Comparison of ENCODE assay signal across 20 cellular contexts in genomic region chr9:104976196-104976595, GRCh38.
"Had no signal": no experiment of that assay in that cellular context is flagged by ENCODE, and none has a peak within 500 bp of the region (broad histone marks: within the 10 kb centered on the region; RNA-seq: fewer than 3 reads in every experiment).

No MANE protein-coding gene starts in this region.

- DNase-seq: Karpas-422, KG1, MM.1S, NCI-H1048, NCI-H1105, NCI-H1417, NCI-H1436 treated with DMSO at 0.1 percent for 48 hours, NCI-H1694, NCI-H187 treated with DMSO at 0.1 percent for 48 hours, NCI-H2029 treated with DMSO at 0.1 percent for 48 hours, NCI-H2171 treated with DMSO at 0.1 percent for 48 hours, NCI-H345, NCI-H446 treated with DMSO at 0.1 percent for 48 hours, NCI-H510A treated with DMSO at 0.1 percent for 48 hours, NCI-H526, NCI-H82, RPMI8226, SHP77, SK-N-SH, SW 1271 had no signal

- H3K9me3 ChIP-seq: SK-N-SH had no signal

- H3K4me2 ChIP-seq: SK-N-SH had no signal

- H3K9ac ChIP-seq: SK-N-SH had no signal
